In genomic region chr6:125986956-125987617, GRCh38 we compare ENCODE assay signal across 8 cellular contexts. TPM values are rescaled to one million over a fixed set of nuclear protein-coding genes. Genes with fewer than 3 reads are reported as not detected.
DNase-seq lines count a peak whose midpoint lies in the region; ATAC-seq and TF ChIP-seq lines count a peak whose summit lies in the region.

No MANE protein-coding gene starts in this region.

- peak overlapping the region; percentile 80 for H2AFZ ChIP-seq in trophoblast cell (ENCODE audit: insufficient read depth, low read length, poor library complexity)

- no peak overlapping the region for H2BK12ac ChIP-seq in trophoblast cell (ENCODE audit: low read length)

- peaks cover 5% of the 10 kb centered on the region for H3K79me1 ChIP-seq in trophoblast cell (ENCODE audit: low read length)

- no peaks in the 10 kb centered on the region for H3K36me3 Mint-ChIP-seq in glutamatergic neuron (ENCODE audit: unreplicated experiment)

- H4K8ac ChIP-seq in trophoblast cell (ENCODE audit: low read depth, low read length) = peak overlapping the region; percentile 98

- no peaks in the 10 kb centered on the region; the same call in 1 of the 2 replicates for H3K36me3 ChIP-seq in RWPE2 (ENCODE audit: low read depth)
- no peaks in the 10 kb centered on the region for H3K36me3 ChIP-seq in trophoblast cell (ENCODE audit: control insufficient read depth in 1 of 2, insufficient read depth in 2 of 2, low read length in 2 of 2)

- H3K27me3 ChIP-seq in RWPE2 (ENCODE audit: insufficient read depth, poor library complexity, severe bottlenecking) (no peaks in the 10 kb centered on the region), trophoblast cell (ENCODE audit: insufficient read depth, low read length) (no peaks in the 10 kb centered on the region)

- no peak overlapping the region for H2BK120ac ChIP-seq in trophoblast cell (ENCODE audit: insufficient read depth, low read length, poor library complexity)

- peak overlapping the region; percentile 82 for H3K14ac ChIP-seq in trophoblast cell (ENCODE audit: low read length)

- no peak overlapping the region for H2AK5ac ChIP-seq in trophoblast cell (ENCODE audit: low read length)

- no peaks in the 10 kb centered on the region for H3K9me3 Mint-ChIP-seq in glutamatergic neuron (ENCODE audit: unreplicated experiment)

- no peak overlapping the region for H3K23ac ChIP-seq in trophoblast cell (ENCODE audit: low read length)

- peaks cover 4% of the 10 kb centered on the region for H3K4me1 Mint-ChIP-seq in glutamatergic neuron (ENCODE audit: low read depth, unreplicated experiment)

- no peak overlapping the region for H3K18ac ChIP-seq in trophoblast cell (ENCODE audit: low read length)

- peak overlapping the region; percentile 84 for H3K9ac ChIP-seq in trophoblast cell (ENCODE audit: low read length)

- WGBS in trophoblast cell (ENCODE audit: extremely low coverage, insufficient coverage, insufficient read length) = 100% methylated on average over 1 of the region's 11 CpGs

- no peaks in the 10 kb centered on the region for H3K27me3 Mint-ChIP-seq in glutamatergic neuron (ENCODE audit: unreplicated experiment)

- H3K4me3 ChIP-seq in RWPE2 (ENCODE audit: severe bottlenecking) (peak overlapping the region; percentile 74), fibroblast of pulmonary artery (replicated peaks; ENCODE audit: low read depth, low read length) (peak overlapping the region; percentile 93), trophoblast cell (ENCODE audit: low read depth, low read length) (peak overlapping the region; percentile 86)

- H4K91ac ChIP-seq in trophoblast cell (ENCODE audit: low read depth, low read length) = peak overlapping the region; percentile 89

- H3K27ac ChIP-seq in RWPE2 (ENCODE audit: poor library complexity, severe bottlenecking) (peak overlapping the region; percentile 73), trophoblast cell (ENCODE audit: low read depth, low read length) (peak overlapping the region; percentile 76)

- H3K4ac ChIP-seq in trophoblast cell (ENCODE audit: low read depth, low read length) = peak overlapping the region; percentile 71

- H3K9me3 ChIP-seq in RWPE2 (ENCODE audit: severe bottlenecking) (no peaks in the 10 kb centered on the region), trophoblast cell (ENCODE audit: insufficient read depth, low read depth, low read length) (no peaks in the 10 kb centered on the region)

- ATAC-seq in GM19043 (IDR thresholded peaks at IDR 0.05; ENCODE audit: low read depth, unreplicated experiment) (peak; percentile 5), HG03175 (IDR thresholded peaks at IDR 0.05; ENCODE audit: unreplicated experiment) (peak; percentile 33), RWPE2 (ENCODE audit: low read depth) (peak; percentile 11; the same call in 2 of the 3 replicates)

- no peak overlapping the region for H3K27ac Mint-ChIP-seq in glutamatergic neuron (ENCODE audit: unreplicated experiment)

- H4K12ac ChIP-seq in trophoblast cell (ENCODE audit: low read depth, low read length) = peak overlapping the region; percentile 90

- no peak overlapping the region for H3K4me3 Mint-ChIP-seq in glutamatergic neuron (ENCODE audit: unreplicated experiment)

- peak; percentile 24 for DNase-seq in Ammon's horn (ENCODE audit: low spot score)
- DNase-seq in RWPE2 (ENCODE audit: low spot score) = no peak
- peak; percentile 32 for DNase-seq in fibroblast of pulmonary artery (ENCODE audit: low read depth)
- peak in 1 of 2 donors; percentile 45 for DNase-seq in trophoblast cell
- no peak for DNase-seq in central memory CD4-positive, alpha-beta T cell
- DNase-seq in glutamatergic neuron = no peak

- H2BK5ac ChIP-seq in trophoblast cell (ENCODE audit: low read depth, low read length, poor library complexity) = no peak overlapping the region

- TF ChIP-seq CTCF in RWPE2 (IDR thresholded peaks at IDR 0.05; ENCODE audit: poor library complexity, severe bottlenecking) (no peak), fibroblast of pulmonary artery (IDR thresholded peaks at IDR 0.05; ENCODE audit: low read length, missing control alignments) (no peak), glutamatergic neuron (IDR thresholded peaks at IDR 0.05; ENCODE audit: partially characterized antibody, unreplicated experiment) (no peak)

- H3K4me2 ChIP-seq in trophoblast cell (ENCODE audit: low read length) = peak overlapping the region; percentile 77

- H3K4me1 ChIP-seq in RWPE2 (ENCODE audit: insufficient read depth, poor library complexity, severe bottlenecking) = peaks cover 19% of the 10 kb centered on the region
- peaks cover 0 to 3% of the 10 kb centered on the region in 2 experiments for H3K4me1 ChIP-seq in trophoblast cell (ENCODE audit: control insufficient read depth in 1 of 2, insufficient read depth in 2 of 2, low read length in 2 of 2)

- H3K79me2 ChIP-seq in trophoblast cell (ENCODE audit: control insufficient read depth, insufficient read depth, low read length, poor library complexity) = peaks cover 7% of the 10 kb centered on the region

RNA-seq across cellular contexts. Expression of gene TRMT11, which starts 0.7 kb away (rescaled TPM):
- 10.4 and 10.5 TPM in 2 replicates for polyA plus RNA-seq in trophoblast cell (2013)
- total RNA-seq in glutamatergic neuron (ENCODE audit: unreplicated experiment) = 27.7 TPM

RNA-seq across cellular contexts. Expression of gene HINT3, which starts 30.5 kb away (rescaled TPM):
- 6.9 TPM in 2 replicates for polyA plus RNA-seq in trophoblast cell (2013)
- total RNA-seq in glutamatergic neuron (ENCODE audit: unreplicated experiment) = 18.2 TPM

Comparison
In these comparisons a context has a peak if more than half of its experiments do, and no peak if none do; other contexts are left out.
1. DNase-seq: peak in Ammon's horn (single experiment) and fibroblast of pulmonary artery (single experiment); none in RWPE2 (single experiment), central memory CD4-positive, alpha-beta T cell (single experiment) and glutamatergic neuron (single experiment).
2. Peak in every context shown above with its lines, with median percentiles within 50 percentile points of each other: ATAC-seq and H3K4me3 ChIP-seq.